ENCODE assay signal across 2 cellular contexts in genomic region chr1:26330276-26330675, GRCh38.
TF ChIP-seq lines count a peak whose summit lies in the region.

No MANE protein-coding gene starts in this region.

TF ChIP-seq in GM23338, 12 proteins besides CTCF, POLR2A, EP300 and RAD21:
- TF ChIP-seq ETS1 (IDR thresholded peaks at IDR 0.05) (no peak), CREB1 (CRISPR knock-in tag; IDR thresholded peaks at IDR 0.05; ENCODE audit: low read depth) (no peak), ZNF331 (CRISPR knock-in tag; IDR thresholded peaks at IDR 0.05; ENCODE audit: low read depth) (no peak), POLR2AphosphoS5 (IDR thresholded peaks at IDR 0.05; ENCODE audit: low read depth) (no peak)

TF ChIP-seq in K562, 482 proteins besides CTCF, POLR2A, EP300 and RAD21:
- no peak for TF ChIP-seq ZBTB8A (IDR thresholded peaks at IDR 0.05; ENCODE audit: partially characterized antibody)
- TF ChIP-seq TRIM24 (IDR thresholded peaks at IDR 0.05) = no peak
- no peak for TF ChIP-seq HDAC2 (IDR thresholded peaks at IDR 0.05)
- no peak for TF ChIP-seq MCM2 (IDR thresholded peaks at IDR 0.05; ENCODE audit: low read depth)
- TF ChIP-seq SMARCA4 (IDR thresholded peaks at IDR 0.05) = no peak
- TF ChIP-seq HMG20B (CRISPR knock-in tag; IDR thresholded peaks at IDR 0.05) = no peak
- TF ChIP-seq ZBTB7A (IDR thresholded peaks at IDR 0.05; ENCODE audit: borderline replicate concordance, control insufficient read depth, low read depth, low read length) = no peak
- no peak for TF ChIP-seq ZC3H8 (IDR thresholded peaks at IDR 0.05)
- TF ChIP-seq ZNF551 (CRISPR knock-in tag; IDR thresholded peaks at IDR 0.05) = no peak
- TF ChIP-seq ZNF583 (CRISPR knock-in tag; IDR thresholded peaks at IDR 0.05) = no peak
- no peak for TF ChIP-seq ILK (tag; IDR thresholded peaks at IDR 0.05; ENCODE audit: borderline replicate concordance, low read depth)
- TF ChIP-seq E2F8 (IDR thresholded peaks at IDR 0.05; ENCODE audit: low read depth, partially characterized antibody) = no peak
- no peak for TF ChIP-seq SRSF9 (IDR thresholded peaks at IDR 0.05; ENCODE audit: borderline replicate concordance, low read depth, low read length)
- TF ChIP-seq ZNF384 (IDR thresholded peaks at IDR 0.05; ENCODE audit: low read depth, low read length) = 0 out of 2 replicates have a peak, but pooled peaks have one; percentile 31
- no peak for TF ChIP-seq RBBP5 (IDR thresholded peaks at IDR 0.05; ENCODE audit: borderline replicate concordance, insufficient read depth, low read length, poor library complexity, severe bottlenecking)
- peak; percentile 33; the same call in 1 of the 2 replicates for TF ChIP-seq CBFA2T2 (conservative IDR thresholded peaks at IDR 0.05)
- peak; percentile 56 for TF ChIP-seq TCF3 (CRISPR knock-in tag; IDR thresholded peaks at IDR 0.05)
- no peak for TF ChIP-seq ZNF507 (tag; conservative IDR thresholded peaks at IDR 0.05)
- TF ChIP-seq MXD1 (CRISPR knock-in tag; IDR thresholded peaks at IDR 0.05; ENCODE audit: borderline replicate concordance, poor library complexity, severe bottlenecking) = no peak
- no peak for TF ChIP-seq ZNF830 (CRISPR knock-in tag; IDR thresholded peaks at IDR 0.05)
- TF ChIP-seq ZNF431 (CRISPR knock-in tag; IDR thresholded peaks at IDR 0.05) = no peak
- no peak for TF ChIP-seq PCBP2 (IDR thresholded peaks at IDR 0.05; ENCODE audit: low read depth, low read length, poor library complexity, severe bottlenecking)
- TF ChIP-seq ZNF212 (CRISPR knock-in tag; IDR thresholded peaks at IDR 0.05) = no peak
- no peak for TF ChIP-seq CREB5 (CRISPR knock-in tag; IDR thresholded peaks at IDR 0.05)
- 0 out of 2 replicates have a peak, but pooled peaks have one; percentile 6 for TF ChIP-seq ARID1B (IDR thresholded peaks at IDR 0.05)
- TF ChIP-seq ZNF512 (tag; IDR thresholded peaks at IDR 0.05) = no peak
- TF ChIP-seq BCOR (IDR thresholded peaks at IDR 0.05) = no peak
- no peak for TF ChIP-seq PRPF4 (IDR thresholded peaks at IDR 0.05; ENCODE audit: insufficient read depth, low read depth, low read length, poor library complexity, severe bottlenecking)
- TF ChIP-seq NFIX (CRISPR knock-in tag; IDR thresholded peaks at IDR 0.05; ENCODE audit: low read depth) = no peak
- no peak for TF ChIP-seq HMGN3 (IDR thresholded peaks at IDR 0.05; ENCODE audit: borderline replicate concordance, extremely low read depth, insufficient read length, low read depth, low read length)
- TF ChIP-seq CBFA2T3 (IDR thresholded peaks at IDR 0.05) = peak; percentile 53
- no peak for TF ChIP-seq LARP7 (IDR thresholded peaks at IDR 0.05)
